ENCODE assay signal across 27 cellular contexts in the genomic region with DNA sequence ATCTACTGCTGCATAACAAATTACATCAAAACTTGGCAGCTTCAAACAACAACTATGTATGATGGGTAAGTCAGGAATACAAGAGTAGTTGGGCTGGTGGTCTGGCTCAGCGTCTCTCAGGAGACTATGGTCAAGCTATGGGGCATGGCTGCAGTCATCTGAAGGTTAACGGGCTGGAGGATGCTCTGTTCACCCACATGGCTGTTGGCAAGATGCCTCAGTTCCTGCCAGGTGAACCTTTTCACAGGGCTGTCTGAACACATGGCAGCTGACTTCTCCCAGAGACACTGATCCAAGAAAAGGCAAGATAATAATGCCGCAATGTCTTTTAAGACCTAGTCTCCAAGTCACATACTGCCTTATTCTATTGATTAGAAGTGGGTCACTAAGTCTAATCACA.
"Had no signal": no experiment of that assay in that cellular context is flagged by ENCODE, and none has a peak within 500 bp of the region (broad histone marks: within the 10 kb centered on the region; RNA-seq: fewer than 3 reads in every experiment).

No MANE protein-coding gene starts in this region.

- ATAC-seq: activated CD4-positive, alpha-beta T cell treated with anti-CD3 and anti-CD28 coated beads for 36 hours; activated naive CD4-positive, alpha-beta T cell treated with anti-CD3 and anti-CD28 coated beads, Interleukin-2, amount 50 U/mL, for 72 hours; activated T-cell treated with anti-CD3 and anti-CD28 coated beads, Interleukin-2, amount 50 U/mL, for 72 hours; gastroesophageal sphincter; heart right ventricle had no signal

- H2AFZ ChIP-seq: hepatocyte had no signal

- H3K4me3 ChIP-seq: ascending aorta, colonic mucosa, dorsolateral prefrontal cortex, esophagus squamous epithelium, gastroesophageal sphincter, heart right ventricle, hepatocyte had no signal

- H3K9me3 ChIP-seq: ascending aorta, colonic mucosa, esophagus squamous epithelium, gastroesophageal sphincter, heart right ventricle had no signal

- H3K4me1 ChIP-seq: colonic mucosa had no signal

- H3K36me3 ChIP-seq: ascending aorta, brain microvascular endothelial cell, colonic mucosa, esophagus squamous epithelium, gastroesophageal sphincter, heart right ventricle had no signal

- H3K4me2 ChIP-seq: hepatocyte had no signal

- FAIRE-seq: bronchial epithelial cell had no signal

- H3K27ac ChIP-seq: ascending aorta, brain microvascular endothelial cell, colonic mucosa, dorsolateral prefrontal cortex, esophagus squamous epithelium, gastroesophageal sphincter, heart right ventricle, hepatocyte had no signal

- H3K27me3 ChIP-seq: ascending aorta, brain microvascular endothelial cell, colonic mucosa, dorsolateral prefrontal cortex, esophagus squamous epithelium, gastroesophageal sphincter, heart right ventricle, hepatocyte had no signal

- DNase-seq: activated CD4-positive, alpha-beta memory T cell treated with anti-CD3 and anti-CD28 coated beads, Interleukin-2, amount 10 ng/mL, durations not matched to agents 7 days and 5 days; activated CD4-positive, alpha-beta T cell treated with anti-CD3 and anti-CD28 coated beads for 36 hours; activated CD4-positive, alpha-beta T cell treated with anti-CD3 and anti-CD28 coated beads, Interleukin-2, amount 10 ng/mL, durations not matched to agents 24 days and 14 days; activated CD4-positive, CD25-positive, alpha-beta regulatory T cell; activated CD4-positive, CD25-positive, alpha-beta regulatory T cell treated with anti-CD3 and anti-CD28 coated beads, Interleukin-2, amount 50 U/mL, for 72 hours; activated CD8-positive, alpha-beta memory T cell treated with anti-CD3 and anti-CD28 coated beads, Interleukin-2, amount 50 U/mL, for 48 hours; activated gamma-delta T cell; activated naive CD4-positive, alpha-beta T cell; activated naive CD4-positive, alpha-beta T cell treated with anti-CD3 and anti-CD28 coated beads, Interleukin-2, amount 10 ng/mL, durations not matched to agents 7 days and 5 days; activated naive CD8-positive, alpha-beta T cell treated with anti-CD3 and anti-CD28 coated beads, Interleukin-2, amount 10 ng/mL, durations not matched to agents 7 days and 5 days; activated T-cell treated with anti-CD3 and anti-CD28 coated beads for 4 hours; activated T-cell treated with anti-CD3 and anti-CD28 coated beads, Interleukin-2, amount 50 U/mL, for 24 hours; activated T-cell treated with anti-CD3 and anti-CD28 coated beads, Interleukin-2, amount 50 U/mL, for 72 hours; brain microvascular endothelial cell; colonic mucosa; effector memory CD4-positive, alpha-beta T cell; erythroblast; esophagus squamous epithelium; foreskin melanocyte; heart right ventricle; T-helper 2 cell had no signal

- H3K79me2 ChIP-seq: hepatocyte had no signal
